21 cellular contexts compared by ENCODE assay signal in genomic region chr11:134911514-134912180, GRCh38.
"Had no signal": no experiment of that assay in that cellular context is flagged by ENCODE, and none has a peak within 500 bp of the region (broad histone marks: within the 10 kb centered on the region; RNA-seq: fewer than 3 reads in every experiment).

No MANE protein-coding gene starts in this region.

- H3K9me3 ChIP-seq: ascending aorta, breast epithelium, gastrocnemius medialis, heart left ventricle, ovary, spleen, stomach, thoracic aorta had no signal

- H3K27me3 ChIP-seq: ascending aorta, breast epithelium, gastrocnemius medialis, neural progenitor cell, ovary had no signal

- H3K27ac ChIP-seq: ascending aorta, breast epithelium, epithelial cell of prostate, gastrocnemius medialis, heart left ventricle, neural progenitor cell, ovary, spleen, stomach, thoracic aorta had no signal

- DNase-seq: activated CD4-positive, CD25-positive, alpha-beta regulatory T cell treated with anti-CD3 and anti-CD28 coated beads, Interleukin-2, amount 50 U/mL, for 72 hours; activated naive CD4-positive, alpha-beta T cell treated with anti-CD3 and anti-CD28 coated beads, Interleukin-2, amount 10 ng/mL, durations not matched to agents 7 days and 5 days; cerebellar nuclear complex; effector memory CD4-positive, alpha-beta T cell; gastrocnemius medialis; heart left ventricle; midbrain; naive B cell; ovary; spleen; stimulated activated CD4-positive, alpha-beta T cell treated with anti-CD3 and anti-CD28 coated beads, Interleukin-1b, Interleukin-23, amount 100 ng/mL, for 48 hours; stomach; T1000 had no signal

- H3K9ac ChIP-seq: neural progenitor cell had no signal

- H3K4me3 ChIP-seq: ascending aorta, breast epithelium, gastrocnemius medialis, heart left ventricle, lung, neural progenitor cell, ovary, spleen, stomach, thoracic aorta had no signal

- H3K36me3 ChIP-seq: ascending aorta, breast epithelium, gastrocnemius medialis, heart left ventricle, neural progenitor cell, ovary, spleen, stomach, thoracic aorta had no signal

- H3K4me1 ChIP-seq: breast epithelium, gastrocnemius medialis, spleen, stomach had no signal

- FAIRE-seq: islet of Langerhans had no signal

- H2AFZ ChIP-seq: neural progenitor cell had no signal

- H3K4me2 ChIP-seq: neural progenitor cell had no signal

- ATAC-seq: gastrocnemius medialis, heart left ventricle, sciatic nerve had no signal
